In genomic region chr3:194141415-194142155, GRCh38 we compare ENCODE assay signal across 8 cellular contexts. TPM values are rescaled to one million over a fixed set of nuclear protein-coding genes. Genes with fewer than 3 reads are reported as not detected.
A peak's percentile ranks its signal among the peaks of the same experiment; 100 is the strongest.
DNase-seq lines count a peak whose midpoint lies in the region; ATAC-seq and TF ChIP-seq lines count a peak whose summit lies in the region.

No MANE protein-coding gene starts in this region.

- peaks cover 19% of the 10 kb centered on the region for H3K4me1 Mint-ChIP-seq in T-helper 17 cell

- WGBS in GM23248 (ENCODE audit: low coverage in 1 of 2, low lambda C conversion rate in 2 of 2, missing lambda C conversion rate in 2 of 2), 2 experiments = 2 to 4% methylated on average over 25 to 41 of the region's 65 CpGs

- H2AFZ ChIP-seq in GM23248 = peak overlapping the region; percentile 54
- peak overlapping the region; percentile 45 for H2AFZ ChIP-seq in MM.1S (ENCODE audit: low read length)

- H3K4me3 ChIP-seq in GM23248 (peak overlapping the region; percentile 67), MM.1S (ENCODE audit: low read length) (peak overlapping the region; percentile 26; the same call in 1 of the 2 replicates)

- H4K20me1 ChIP-seq in GM23248 (ENCODE audit: insufficient read depth) = no peaks in the 10 kb centered on the region
- H4K20me1 ChIP-seq in MM.1S (ENCODE audit: insufficient read depth, low read length) = no peaks in the 10 kb centered on the region

- peaks cover 36% of the 10 kb centered on the region for H3K4me1 ChIP-seq in GM23248 (ENCODE audit: insufficient read depth)
- H3K4me1 ChIP-seq in MM.1S (ENCODE audit: low read length) = peaks cover 37% of the 10 kb centered on the region

- no peaks in the 10 kb centered on the region for H3K9me2 ChIP-seq in GM23248 (ENCODE audit: insufficient read depth)
- no peaks in the 10 kb centered on the region for H3K9me2 ChIP-seq in MM.1S (replicated peaks; ENCODE audit: insufficient read depth, low read length)

- H3K27me3 Mint-ChIP-seq in T-helper 17 cell = peaks cover 18% of the 10 kb centered on the region

- H3K27me3 ChIP-seq in GM23248 (replicated peaks; ENCODE audit: insufficient read depth) = no peaks in the 10 kb centered on the region
- H3K27me3 ChIP-seq in MM.1S (replicated peaks; ENCODE audit: insufficient read depth, low read length) = no peaks in the 10 kb centered on the region

- peak; percentile 70 for DNase-seq in DMS79 (lab: John Stamatoyannopoulos, UW)
- peak; percentile 96 for DNase-seq in GM23248
- peak; percentile 90 for DNase-seq in MM.1S
- peak; percentile 31 to 50 (median 49) for DNase-seq in T-helper 17 cell
- DNase-seq in astrocyte of the hippocampus (ENCODE audit: low read depth, low spot score) = peak; percentile 98
- peak; percentile 89 for DNase-seq in hepatic stellate cell (ENCODE audit: low spot score)
- peak; percentile 81 for DNase-seq in putamen (ENCODE audit: low spot score)

- H3K4me3 Mint-ChIP-seq in T-helper 17 cell = peak overlapping the region; percentile 82

- H3K36me3 Mint-ChIP-seq in T-helper 17 cell (ENCODE audit: low read depth) = peaks cover 3% of the 10 kb centered on the region

- peak overlapping the region; percentile 93 for H3K27ac ChIP-seq in GM23248
- peak overlapping the region; percentile 81 for H3K27ac ChIP-seq in MM.1S (ENCODE audit: low read length)

- peak overlapping the region; percentile 49 for H3K27ac Mint-ChIP-seq in T-helper 17 cell

- H3F3A ChIP-seq in GM23248 (ENCODE audit: insufficient read depth) = peaks cover 36% of the 10 kb centered on the region
- peaks cover 47% of the 10 kb centered on the region for H3F3A ChIP-seq in MM.1S (ENCODE audit: insufficient read depth, low read length)

- TF ChIP-seq CTCF in MM.1S (IDR thresholded peaks at IDR 0.05; ENCODE audit: low read length) = no peak

- H3K79me2 ChIP-seq in GM23248 (ENCODE audit: insufficient read depth) (no peaks in the 10 kb centered on the region), MM.1S (ENCODE audit: low read length) (0 out of 2 replicates have a peak, but pooled peaks cover 6% of the 10 kb centered on the region)

- H3K36me3 ChIP-seq in GM23248 (ENCODE audit: low read depth) (no peaks in the 10 kb centered on the region), MM.1S (replicated peaks; ENCODE audit: insufficient read depth, low read length) (no peaks in the 10 kb centered on the region)

- H3K9ac ChIP-seq in GM23248 (peak overlapping the region; percentile 98), MM.1S (ENCODE audit: low read length) (peak overlapping the region; percentile 83)

- ATAC-seq in T-helper 17 cell = peak; percentile 52
- no peak for ATAC-seq in GM18870 (IDR thresholded peaks at IDR 0.05; ENCODE audit: unreplicated experiment)

- H3K4me2 ChIP-seq in GM23248 (ENCODE audit: unreplicated experiment) (peak overlapping the region; percentile 85), MM.1S (ENCODE audit: low read depth, low read length) (peak overlapping the region; percentile 63)

- in situ Hi-C loops in GM23248 (cut with MboI) = no loop called here

- H3K9me3 ChIP-seq in GM23248 (ENCODE audit: low read depth) (no peaks in the 10 kb centered on the region), MM.1S (replicated peaks; ENCODE audit: insufficient read depth, low read length) (no peaks in the 10 kb centered on the region), T-helper 17 cell (ENCODE audit: control insufficient read depth, low read length, poor library complexity, severe bottlenecking) (no peaks in the 10 kb centered on the region)

RNA-seq across cellular contexts. Expression of gene HES1, which starts 5.6 kb away (rescaled TPM):
- 13.0 and 13.8 TPM in 2 replicates for total RNA-seq in GM23248 (2014; rRNA removed; shearing (Covaris generic))
- polyA plus RNA-seq in GM23248 (2016; fragmentation: Nextera tagmentation; extraction: Ambion mirVana) = 8.8 and 10.3 TPM in 2 replicates
- 1 to 10 TPM; 2.4 to 3.1 TPM for total RNA-seq in T-helper 17 cell
